Comparison of ENCODE assay signal across 10 cellular contexts in the genomic region with DNA sequence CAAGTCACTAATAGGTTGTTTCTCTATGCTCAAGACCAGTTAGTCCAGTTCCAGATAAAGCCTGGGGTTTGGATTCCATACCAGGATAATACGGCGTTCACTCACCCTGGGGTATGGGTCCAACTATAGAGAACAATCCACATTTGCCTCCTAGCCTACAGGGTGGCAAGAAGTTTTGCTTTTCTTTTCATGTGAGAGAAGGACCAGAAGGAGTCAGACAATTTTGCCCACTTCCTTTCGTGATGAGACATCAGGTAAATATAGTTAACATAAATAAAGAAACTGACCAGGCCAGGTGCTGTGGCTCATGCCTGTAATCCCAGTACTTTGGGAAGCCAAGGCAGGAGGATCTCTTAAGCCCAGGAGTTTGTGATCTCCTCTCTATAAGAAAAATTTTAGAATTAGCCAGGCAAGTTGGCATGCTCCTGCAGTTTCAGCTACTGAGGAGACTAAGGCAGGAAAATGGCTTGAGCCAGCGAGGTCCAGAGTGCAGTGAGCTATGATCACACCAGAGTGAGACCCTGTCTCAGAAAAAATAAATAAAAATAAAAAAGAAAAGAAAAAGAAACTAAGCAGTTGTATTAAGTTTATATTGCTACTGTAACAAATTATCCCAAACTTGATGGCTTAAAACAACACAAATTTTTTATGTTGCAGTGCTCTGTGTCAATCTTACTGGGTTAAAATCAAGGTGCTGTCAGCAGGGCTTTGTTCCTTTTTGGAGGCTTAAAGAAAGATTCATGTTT. TPM values are rescaled to one million over a fixed set of nuclear protein-coding genes. Genes with fewer than 3 reads are reported as not detected.
DNase-seq lines count a peak whose midpoint lies in the region; ATAC-seq and TF ChIP-seq lines count a peak whose summit lies in the region.
"Had no signal": no experiment of that assay in that cellular context is flagged by ENCODE, and none has a peak within 500 bp of the region (broad histone marks: within the 10 kb centered on the region; RNA-seq: fewer than 3 reads in every experiment).

No MANE protein-coding gene starts in this region.

- H3K27me3 ChIP-seq in BLaER1 (no peaks in the 10 kb centered on the region), ascending aorta (no peaks in the 10 kb centered on the region), thyroid gland (no peaks in the 10 kb centered on the region)
- H3K27me3 ChIP-seq: esophagus squamous epithelium had no signal

- TF ChIP-seq POLR2A in thyroid gland (IDR thresholded peaks at IDR 0.05): no peak

- intact Hi-C loops in ascending aorta (cut with DNase I): no loop called here
- intact Hi-C loops in thyroid gland (cut with DNase I): loop anchor here (10.0 kb wide), 1 partner anchor 375 kb away; no protein-coding TSS in a partner anchor
- intact Hi-C loops in left cardiac atrium (cut with DNase I): loop anchor here in 1 of 2 donors (10.0 kb wide), 1 partner anchor 65 kb away; the partner anchor contains the start of gene SRP19

- H3K4me1 ChIP-seq in BLaER1: peaks cover 69% of the 10 kb centered on the region
- H3K4me1 ChIP-seq in ascending aorta: no peaks in the 10 kb centered on the region
- H3K4me1 ChIP-seq in thyroid gland: no peaks in the 10 kb centered on the region
- H3K4me1 ChIP-seq: esophagus squamous epithelium had no signal

- TF ChIP-seq CTCF in ascending aorta (IDR thresholded peaks at IDR 0.05) (no peak), thyroid gland (IDR thresholded peaks at IDR 0.05) (no peak)

- WGBS in thyroid gland, 2 donors: 93 to 96% methylated on average over 4 of the region's 4 CpGs

- H3K4me3 Mint-ChIP-seq in T-helper 17 cell: peak overlapping the region; percentile 79

- H3K9me3 ChIP-seq in BLaER1: no peaks in the 10 kb centered on the region
- no peaks in the 10 kb centered on the region for H3K9me3 ChIP-seq in T-helper 17 cell (ENCODE audit: control insufficient read depth, low read length, poor library complexity, severe bottlenecking)
- no peaks in the 10 kb centered on the region for H3K9me3 ChIP-seq in ascending aorta
- H3K9me3 ChIP-seq in thyroid gland: no peaks in the 10 kb centered on the region
- H3K9me3 ChIP-seq: esophagus squamous epithelium had no signal

- DNase-seq in T-helper 17 cell: no peak
- no peak for DNase-seq in ascending aorta (ENCODE audit: low spot score in 2 of 2)
- DNase-seq in SK-N-DZ (ENCODE audit: low spot score): no peak
- DNase-seq in thyroid gland: no peak
- no peak for DNase-seq in left cardiac atrium
- DNase-seq: esophagus squamous epithelium, occipital lobe had no signal

- peak overlapping the region; percentile 67 for H3K9ac ChIP-seq in BLaER1

- no peaks in the 10 kb centered on the region for H3K27me3 Mint-ChIP-seq in T-helper 17 cell

- H3K4me1 Mint-ChIP-seq in T-helper 17 cell: peaks cover 40% of the 10 kb centered on the region

- H3K36me3 Mint-ChIP-seq in T-helper 17 cell (ENCODE audit: low read depth): no peaks in the 10 kb centered on the region

- H3K4me2 ChIP-seq in BLaER1: peak overlapping the region; percentile 91

- H4K20me1 ChIP-seq in BLaER1: no peaks in the 10 kb centered on the region

- ATAC-seq in GM19025 (IDR thresholded peaks at IDR 0.05; ENCODE audit: low read depth, unreplicated experiment) (peak; percentile 73), HG03039 (IDR thresholded peaks at IDR 0.05; ENCODE audit: unreplicated experiment) (peak; percentile 67), T-helper 17 cell (peak; percentile 34), left cardiac atrium (no peak)

- H3K4me3 ChIP-seq in BLaER1 (peak overlapping the region; percentile 16; the same call in 1 of the 2 replicates), ascending aorta (no peak overlapping the region), thyroid gland (replicated peaks in 1 of 3) (no peak overlapping the region)
- H3K4me3 ChIP-seq: esophagus squamous epithelium had no signal

- H3K27ac ChIP-seq in BLaER1 (peak overlapping the region; percentile 85), ascending aorta (no peak overlapping the region), thyroid gland (no peak overlapping the region)
- H3K27ac ChIP-seq: esophagus squamous epithelium had no signal

- peak overlapping the region; percentile 79 for H3K27ac Mint-ChIP-seq in T-helper 17 cell

- no peaks in the 10 kb centered on the region for H3K36me3 ChIP-seq in BLaER1
- H3K36me3 ChIP-seq in ascending aorta: no peaks in the 10 kb centered on the region
- H3K36me3 ChIP-seq in thyroid gland: no peaks in the 10 kb centered on the region
- H3K36me3 ChIP-seq: esophagus squamous epithelium had no signal

RNA-seq across cellular contexts. Expression of gene REEP5, which starts 7.5 kb away (rescaled TPM):
- 10 to 100 TPM; 38.1 to 46.5 TPM for total RNA-seq in T-helper 17 cell
- total RNA-seq in ascending aorta: 49.7 TPM
- 14.9 and 16.0 TPM in 2 replicates for polyA plus RNA-seq in SK-N-DZ (2014; cell fraction: cytosol; rRNA removed)
- 5.5 and 7.8 TPM in 2 replicates for polyA plus RNA-seq in SK-N-DZ (2014; cell fraction: nucleus; rRNA removed)
- total RNA-seq in thyroid gland: 100 to 1,000 TPM; 169 to 300 (median 231) TPM
- 100 to 1,000 TPM; 105 to 135 TPM for total RNA-seq in left cardiac atrium

RNA-seq across cellular contexts. Expression of gene DCP2, which starts 47.1 kb away (rescaled TPM):
- total RNA-seq in T-helper 17 cell (10 to 100 TPM; 80.0 to 83.6 TPM), ascending aorta (24.6 TPM), thyroid gland (10 to 100 TPM; 26.2 to 34.5 (median 27.5) TPM), left cardiac atrium (10 to 100 TPM; 21.5 to 23.7 TPM)
- polyA plus RNA-seq in SK-N-DZ (2014; cell fraction: cytosol; rRNA removed): 40.4 and 47.0 TPM in 2 replicates
- polyA plus RNA-seq in SK-N-DZ (2014; cell fraction: nucleus; rRNA removed): 30.7 and 33.4 TPM in 2 replicates

Comparison
In these comparisons a context has a peak if more than half of its experiments do, and no peak if none do; other contexts are left out.
1. ATAC-seq: peak in GM19025 (single experiment), HG03039 (single experiment) and T-helper 17 cell (single experiment); none in left cardiac atrium (0 of 2).